In the genomic region with DNA sequence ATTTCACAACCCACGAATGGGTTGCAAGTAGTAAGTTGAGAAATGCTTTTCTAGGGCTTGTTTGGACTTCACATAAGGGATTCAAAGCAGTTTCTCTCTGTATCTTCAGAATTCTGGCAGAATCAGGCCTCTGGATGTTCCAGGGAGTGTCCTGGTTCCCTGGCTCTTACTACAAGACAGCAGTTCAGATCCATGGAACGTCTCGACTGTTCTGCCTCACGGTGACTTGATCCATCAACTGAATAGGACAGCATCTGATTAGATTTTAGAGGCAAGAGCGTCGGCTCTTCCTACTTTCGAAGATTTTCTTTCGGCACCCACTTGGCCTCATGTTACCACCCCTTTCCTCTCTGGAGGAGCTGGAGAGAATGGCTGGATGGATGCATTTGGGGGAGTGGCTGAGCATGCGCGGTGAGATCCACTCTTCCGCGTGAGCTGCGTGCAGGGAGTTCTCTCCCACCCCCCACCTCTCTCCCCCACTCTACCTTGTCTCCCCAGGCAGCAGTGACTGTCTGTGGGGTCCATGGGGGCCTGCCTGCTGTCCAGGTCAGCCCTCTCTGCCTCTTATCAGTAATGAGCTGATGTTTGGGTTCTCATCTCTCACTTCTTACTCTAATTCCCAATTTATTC, we compare ENCODE assay signal across 13 cellular contexts.
"Had no signal": no experiment of that assay in that cellular context is flagged by ENCODE, and none has a peak within 500 bp of the region (broad histone marks: within the 10 kb centered on the region; RNA-seq: fewer than 3 reads in every experiment).

No MANE protein-coding gene starts in this region.

- H3K27ac ChIP-seq: adrenal gland, foreskin keratinocyte, right lobe of liver, WERI-Rb-1 had no signal

- H3K4me3 ChIP-seq: adrenal gland, right lobe of liver, upper lobe of left lung had no signal

- H3K36me3 ChIP-seq: adrenal gland, right lobe of liver, upper lobe of left lung, WERI-Rb-1 had no signal

- ATAC-seq: activated CD4-positive, alpha-beta T cell treated with anti-CD3 and anti-CD28 coated beads for 36 hours; activated T-cell treated with anti-CD3 and anti-CD28 coated beads, Interleukin-2, amount 50 U/mL, for 4 hours; foreskin keratinocyte; right lobe of liver had no signal

- H3K27me3 ChIP-seq: adrenal gland, foreskin keratinocyte, right lobe of liver, upper lobe of left lung had no signal

- DNase-seq: activated CD4-positive, alpha-beta memory T cell treated with anti-CD3 and anti-CD28 coated beads, Interleukin-2, amount 10 ng/mL, durations not matched to agents 7 days and 5 days; activated CD4-positive, alpha-beta T cell treated with anti-CD3 and anti-CD28 coated beads for 36 hours; activated effector memory CD4-positive, alpha-beta T cell treated with Interleukin-2 at 50 U/mL for 16 hours; activated naive CD4-positive, alpha-beta T cell treated with anti-CD3 and anti-CD28 coated beads, Interleukin-2, amount 50 U/mL, for 16 hours; activated T-cell treated with anti-CD3 and anti-CD28 coated beads, Interleukin-2, amount 50 U/mL, for 4 hours; foreskin keratinocyte; kidney glomerular epithelial cell; nephron progenitor cell; right lobe of liver; stimulated activated CD4-positive, alpha-beta T cell treated with anti-CD3 and anti-CD28 coated beads, Interleukin-2, amount 100 ng/mL, for 24 hours; WERI-Rb-1 had no signal

- H3K4me1 ChIP-seq: adrenal gland, foreskin keratinocyte, right lobe of liver, upper lobe of left lung had no signal
